22 cellular contexts compared by ENCODE assay signal in the genomic region with DNA sequence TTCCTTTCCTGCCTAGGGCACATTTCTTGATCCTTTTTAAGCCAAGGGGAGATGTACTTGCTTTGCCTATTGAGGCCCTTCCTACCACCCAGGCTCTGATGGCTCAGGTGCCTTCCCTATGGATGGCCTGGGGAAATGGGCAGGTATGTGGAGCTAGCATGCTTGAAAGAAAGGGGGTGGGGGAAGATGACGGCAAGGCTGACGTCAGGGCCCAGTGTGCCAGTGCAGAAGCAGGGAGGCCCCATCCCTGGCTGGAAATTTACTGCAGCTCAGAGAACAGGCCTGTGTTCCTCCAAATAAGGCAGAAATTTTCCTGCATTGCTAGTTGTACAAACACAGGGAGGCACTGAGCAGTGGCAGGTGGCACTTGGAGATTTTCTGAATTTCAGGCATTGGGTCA.
"Had no signal": no experiment of that assay in that cellular context is flagged by ENCODE, and none has a peak within 500 bp of the region (broad histone marks: within the 10 kb centered on the region; RNA-seq: fewer than 3 reads in every experiment).

No MANE protein-coding gene starts in this region.

- DNase-seq: activated CD4-positive, alpha-beta T cell treated with anti-CD3 and anti-CD28 coated beads for 4 hours; activated CD4-positive, alpha-beta T cell treated with anti-CD3 and anti-CD28 coated beads, Interleukin-2, amount 50 U/mL, for 4 hours; activated CD8-positive, alpha-beta memory T cell treated with anti-CD3 and anti-CD28 coated beads for 24 hours; activated effector memory CD4-positive, alpha-beta T cell treated with Interleukin-2 at 50 U/mL for 16 hours; activated naive CD4-positive, alpha-beta T cell treated with Interleukin-2 at 50 U/mL for 16 hours; dermis blood vessel endothelial cell; effector CD8-positive, alpha-beta T cell; left ventricle myocardium superior; mammary epithelial cell; naive B cell; nephron progenitor cell; pancreas; psoas muscle; stimulated activated CD4-positive, alpha-beta T cell treated with anti-CD3 and anti-CD28 coated beads, Interleukin-1b, Interleukin-23, amount 100 ng/mL, for 48 hours; stimulated activated CD4-positive, alpha-beta T cell treated with anti-CD3 and anti-CD28 coated beads, Interleukin-4, amount 100 ng/mL, for 4 hours; stimulated activated CD8-positive, alpha-beta memory T cell treated with anti-CD3 and anti-CD28 coated beads, Interleukin-4, amount 100 ng/mL, for 48 hours; stomach; tibial artery had no signal

- H3K4me3 ChIP-seq: gastroesophageal sphincter, pancreas, psoas muscle, smooth muscle cell, stomach, tibial artery had no signal

- ATAC-seq: gastroesophageal sphincter; left ventricle myocardium superior; pancreas; psoas muscle; stimulated activated memory B cell treated with anti-CD40 and anti-IgM and Interleukin-4, amounts not matched to agents 10 μg/mL and 1 μg/mL and 100 μg/mL, for 72 hours had no signal

- H3K27me3 ChIP-seq: gastroesophageal sphincter, pancreas had no signal

- H3K27ac ChIP-seq: gastroesophageal sphincter, pancreas, psoas muscle, stomach, tibial artery had no signal

- H3K9me3 ChIP-seq: gastroesophageal sphincter, pancreas, psoas muscle, stomach, tibial artery had no signal

- H3K4me1 ChIP-seq: gastroesophageal sphincter, pancreas, psoas muscle, stomach, tibial artery had no signal

- FAIRE-seq: colon, pancreas had no signal

- H3K36me3 ChIP-seq: gastroesophageal sphincter, pancreas, stomach, tibial artery had no signal
